In genomic region chr3:43699864-43700263, GRCh38 we compare ENCODE assay signal across 8 cellular contexts. TPM values are rescaled to one million over a fixed set of nuclear protein-coding genes. Genes with fewer than 3 reads are reported as not detected.
DNase-seq lines count a peak whose midpoint lies in the region; ATAC-seq lines count a peak whose summit lies in the region.

No MANE protein-coding gene starts in this region.

- peaks cover 4 to 13% (median 7%) of the 10 kb centered on the region in 3 donors for H3K4me1 Mint-ChIP-seq in naive B cell

- H3K4me3 Mint-ChIP-seq in naive B cell: no peak overlapping the region

- peaks cover 0 to 19% of the 10 kb centered on the region in 2 donors for H3K36me3 Mint-ChIP-seq in naive B cell

- no peak overlapping the region for H3K27ac Mint-ChIP-seq in naive B cell

- peak; percentile 82 for ATAC-seq in HG02588 (IDR thresholded peaks at IDR 0.05; ENCODE audit: unreplicated experiment)
- peak; percentile 51 to 56 for ATAC-seq in naive B cell (ENCODE audit: low read depth in 2 of 2)

- H3K9me3 Mint-ChIP-seq in naive B cell: no peaks in the 10 kb centered on the region

- no peaks in the 10 kb centered on the region for H3K27me3 Mint-ChIP-seq in naive B cell

- peak; percentile 23 for DNase-seq in DMS 273 (lab: John Stamatoyannopoulos, UW; ENCODE audit: unreplicated experiment)
- DNase-seq in DMS 273 treated with DMSO at 0.1 percent for 48 hours (lab: John Stamatoyannopoulos, UW): no peak
- DNase-seq in RPMI7951 (ENCODE audit: low read depth): peak; percentile 20
- DNase-seq in naive B cell: no peak
- no peak for DNase-seq in GM03348 (ENCODE audit: low spot score)
- no peak for DNase-seq in SHP77 treated with DMSO at 0.1 percent for 48 hours (lab: John Stamatoyannopoulos, UW)
- no peak for DNase-seq in COLO668 (lab: John Stamatoyannopoulos, UW; ENCODE audit: unreplicated experiment)

RNA-seq across cellular contexts. Expression of gene ABHD5, which starts 9.1 kb away (rescaled TPM):
- total RNA-seq in RPMI7951 (2014; rRNA removed; shearing (Covaris generic)): 22.6 and 26.7 TPM in 2 replicates
- polyA plus RNA-seq in naive B cell (ENCODE audit: low read depth in 6 of 6): 10 to 100 TPM in 1 of 6 donors, 1 to 10 TPM in 5; 2.9 to 11.4 (median 5.8) TPM

Comparison
In these comparisons a context has a peak if more than half of its experiments do, and no peak if none do; other contexts are left out.
1. DNase-seq: peak in DMS 273 (single experiment) and RPMI7951 (single experiment); none in DMS 273 treated with DMSO at 0.1 percent for 48 hours (single experiment), naive B cell (single experiment), GM03348 (single experiment), SHP77 treated with DMSO at 0.1 percent for 48 hours (single experiment) and COLO668 (single experiment).